In the genomic region with DNA sequence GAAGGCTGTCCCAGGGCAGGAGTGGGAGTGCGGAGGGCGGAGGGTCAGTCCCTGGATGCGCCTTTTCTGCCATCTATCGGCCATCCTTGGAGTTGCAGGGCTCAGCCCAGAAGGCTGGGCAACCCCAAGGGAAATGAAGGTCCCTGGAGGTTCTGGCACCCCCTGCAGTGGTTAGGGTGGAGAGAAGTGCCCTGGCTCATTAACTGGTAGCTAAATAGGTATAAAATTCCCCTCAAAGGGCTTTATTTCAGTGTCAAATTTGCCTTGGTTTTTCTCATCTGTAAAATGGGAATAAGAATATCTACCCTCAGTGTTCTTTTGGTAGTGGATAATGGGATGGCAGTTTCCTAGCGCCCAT, we compare ENCODE assay signal across 8 cellular contexts. TPM values are rescaled to one million over a fixed set of nuclear protein-coding genes. Genes with fewer than 3 reads are reported as not detected.
DNase-seq lines count a peak whose midpoint lies in the region; ATAC-seq and TF ChIP-seq lines count a peak whose summit lies in the region.

No MANE protein-coding gene starts in this region.

- H4K20me1 ChIP-seq in hepatocyte (ENCODE audit: insufficient read depth, poor library complexity, severe bottlenecking), result no peaks in the 10 kb centered on the region

- no peak overlapping the region for H2AFZ ChIP-seq in hepatocyte

- H3K79me2 ChIP-seq in hepatocyte, result no peaks in the 10 kb centered on the region

- H3K9me3 ChIP-seq in hepatocyte (ENCODE audit: low read depth), result no peaks in the 10 kb centered on the region

- no peaks in the 10 kb centered on the region for H3K9me2 ChIP-seq in hepatocyte (replicated peaks; ENCODE audit: insufficient read depth)

- no peak overlapping the region for H3K27ac ChIP-seq in hepatocyte

- H3K27me3 ChIP-seq in hepatocyte, result peaks cover 14% of the 10 kb centered on the region

- peak; percentile 53 for DNase-seq in COR-L47 (lab: John Stamatoyannopoulos, UW)
- DNase-seq in MV-4-11 (lab: John Stamatoyannopoulos, UW), result peak; percentile 64
- DNase-seq in T-helper 22 cell (ENCODE audit: low read depth), result peak; percentile 30
- peak in 50 of 58 donors; percentile 2 to 75 (median 44) for DNase-seq in anterior cingulate cortex (lab: John Stamatoyannopoulos, UW)
- DNase-seq in hepatocyte (ENCODE audit: low spot score), result peak; percentile 79
- DNase-seq in stimulated activated CD4-positive, alpha-beta T cell treated with anti-CD3 and anti-CD28 coated beads, Interleukin-12 subunit alpha, Interleukin-12 subunit beta, amount 100 ng/mL, for 24 hours (ENCODE audit: low read depth in 2 of 2), result peak; percentile 55 to 82
- DNase-seq in DMS153 (lab: John Stamatoyannopoulos, UW), result no peak

- no peak overlapping the region for H3K4me2 ChIP-seq in hepatocyte

- ATAC-seq in GM21515 (IDR thresholded peaks at IDR 0.05; ENCODE audit: unreplicated experiment), result peak; percentile 53

- no peaks in the 10 kb centered on the region for H3K36me3 ChIP-seq in hepatocyte (replicated peaks; ENCODE audit: insufficient read depth, low read depth)

- peak; percentile 84 for TF ChIP-seq CTCF in hepatocyte (IDR thresholded peaks at IDR 0.05; ENCODE audit: poor library complexity)

- WGBS in hepatocyte (ENCODE audit: low lambda C conversion rate, missing lambda C conversion rate), result 22% methylated on average over 5 of the region's 5 CpGs

- no peaks in the 10 kb centered on the region for H3K4me1 ChIP-seq in hepatocyte (ENCODE audit: insufficient read depth)

- no peak overlapping the region for H3K4me3 ChIP-seq in hepatocyte

RNA-seq across cellular contexts. Expression of gene C17orf75, which starts 22.4 kb away (rescaled TPM):
- total RNA-seq in hepatocyte, result 20.1 and 25.7 TPM in 2 replicates
- 13.5 and 16.0 TPM in 2 replicates for polyA plus RNA-seq in hepatocyte

RNA-seq across cellular contexts. Expression of gene ZNF207, which starts 30.4 kb away (rescaled TPM):
- total RNA-seq in hepatocyte, result 138 and 161 TPM in 2 replicates
- 137 and 138 TPM in 2 replicates for polyA plus RNA-seq in hepatocyte

RNA-seq across cellular contexts. Expression of gene RHBDL3, which starts 53.9 kb away (rescaled TPM):
- total RNA-seq in hepatocyte, result 0.36 and 0.70 TPM in 2 replicates
- polyA plus RNA-seq in hepatocyte, result 0.18 and 0.28 TPM in 2 replicates
